In genomic region chr11:69657911-69658605, GRCh38 we compare ENCODE assay signal across 1 cellular context.
A peak's percentile ranks its signal among the peaks of the same experiment; 100 is the strongest.
TF ChIP-seq lines count a peak whose summit lies in the region.

No MANE protein-coding gene starts in this region.

TF ChIP-seq in HepG2, 621 proteins besides CTCF, POLR2A, EP300 and RAD21 (continued from another document and continues in another):
- no peak for TF ChIP-seq ZNF329 (CRISPR knock-in tag; IDR thresholded peaks at IDR 0.05; ENCODE audit: low read depth)
- peak; percentile 60; the same call in 1 of the 2 replicates for TF ChIP-seq ZBTB10 (CRISPR knock-in tag; IDR thresholded peaks at IDR 0.05; ENCODE audit: borderline replicate concordance)
- no peak; the same call in 1 of the 2 replicates for TF ChIP-seq NFATC3 (CRISPR knock-in tag; IDR thresholded peaks at IDR 0.05)
- peak; percentile 75; the same call in 1 of the 2 replicates for TF ChIP-seq ZNF724P (CRISPR knock-in tag; IDR thresholded peaks at IDR 0.05; ENCODE audit: borderline replicate concordance)
- no peak for TF ChIP-seq NR3C1 (CRISPR knock-in tag; IDR thresholded peaks at IDR 0.05)
- peak; percentile 96 for TF ChIP-seq SPEN (CRISPR knock-in tag; IDR thresholded peaks at IDR 0.05; ENCODE audit: low read depth)
- TF ChIP-seq ZFY (CRISPR knock-in tag; IDR thresholded peaks at IDR 0.05), result peak; percentile 92
- TF ChIP-seq ZFX (CRISPR knock-in tag; IDR thresholded peaks at IDR 0.05; ENCODE audit: low read depth), result peak; percentile 95
- TF ChIP-seq ZNF75D (CRISPR knock-in tag; IDR thresholded peaks at IDR 0.05; ENCODE audit: borderline replicate concordance), result no peak
- TF ChIP-seq THRA (CRISPR knock-in tag; IDR thresholded peaks at IDR 0.05; ENCODE audit: borderline replicate concordance), result peak; percentile 83; the same call in 1 of the 2 replicates
- peak; percentile 81 for TF ChIP-seq FOXO1 (CRISPR knock-in tag; IDR thresholded peaks at IDR 0.05)
- TF ChIP-seq HNRNPK (IDR thresholded peaks at IDR 0.05; ENCODE audit: low read depth, low read length, poor library complexity, severe bottlenecking), result no peak
- TF ChIP-seq ZNF781 (CRISPR knock-in tag; IDR thresholded peaks at IDR 0.05; ENCODE audit: borderline replicate concordance, not compliant biosample characterization), result no peak
- no peak for TF ChIP-seq ZNF646 (CRISPR knock-in tag; IDR thresholded peaks at IDR 0.05)
- TF ChIP-seq TSC22D2 (CRISPR knock-in tag; IDR thresholded peaks at IDR 0.05; ENCODE audit: borderline replicate concordance), result peak; percentile 71; the same call in 1 of the 2 replicates
- TF ChIP-seq TEAD2 (CRISPR knock-in tag; IDR thresholded peaks at IDR 0.05), result no peak
- peak; percentile 54 for TF ChIP-seq ZNF12 (CRISPR knock-in tag; IDR thresholded peaks at IDR 0.05)
- no peak for TF ChIP-seq ZNF512 (CRISPR knock-in tag; IDR thresholded peaks at IDR 0.05)
- TF ChIP-seq ZBTB42 (CRISPR knock-in tag; IDR thresholded peaks at IDR 0.05), result 0 out of 2 replicates have a peak, but pooled peaks have one; percentile 62
- TF ChIP-seq REST (IDR thresholded peaks at IDR 0.05; ENCODE audit: borderline replicate concordance in 1 of 2, low read depth in 1 of 2, low read length in 2 of 2), result 0 out of 4 replicates have a peak, but pooled peaks of 1 of the 2 experiments have one; percentile 11
- no peak; the same call in 1 of the 2 replicates for TF ChIP-seq IRX3 (CRISPR knock-in tag; IDR thresholded peaks at IDR 0.05; ENCODE audit: borderline replicate concordance, low read depth)
- no peak for TF ChIP-seq SNAI1 (CRISPR knock-in tag; IDR thresholded peaks at IDR 0.05; ENCODE audit: borderline replicate concordance)
- 0 out of 2 replicates have a peak, but pooled peaks have one; percentile 57 for TF ChIP-seq BORCS8-MEF2B (CRISPR knock-in tag; IDR thresholded peaks at IDR 0.05)
- peak; percentile 71; the same call in 1 of the 2 replicates for TF ChIP-seq MYNN (CRISPR knock-in tag; IDR thresholded peaks at IDR 0.05; ENCODE audit: low read depth)
- TF ChIP-seq TEAD3 (CRISPR knock-in tag; optimal IDR thresholded peaks at IDR 0.05; ENCODE audit: borderline replicate concordance), result peak; percentile 99
- TF ChIP-seq GTF3A (CRISPR knock-in tag; conservative IDR thresholded peaks at IDR 0.05), result no peak
- peak; percentile 92; the same call in 1 of the 2 replicates for TF ChIP-seq ZNF788 (CRISPR knock-in tag; IDR thresholded peaks at IDR 0.05; ENCODE audit: borderline replicate concordance)
- peak; percentile 90 for TF ChIP-seq ZSCAN9 (CRISPR knock-in tag; IDR thresholded peaks at IDR 0.05; ENCODE audit: borderline replicate concordance)
- no peak for TF ChIP-seq FUBP1 (CRISPR knock-in tag; IDR thresholded peaks at IDR 0.05; ENCODE audit: borderline replicate concordance)
- TF ChIP-seq THAP11 (CRISPR knock-in tag; IDR thresholded peaks at IDR 0.05), result peak; percentile 78
- peak; percentile 81; the same call in 1 of the 2 replicates for TF ChIP-seq ZNF768 (CRISPR knock-in tag; IDR thresholded peaks at IDR 0.05)
- no peak; the same call in 1 of the 2 replicates for TF ChIP-seq ZNF777 (CRISPR knock-in tag; IDR thresholded peaks at IDR 0.05)
- TF ChIP-seq ATAD3A (CRISPR knock-in tag; IDR thresholded peaks at IDR 0.05), result no peak
- peak; percentile 85; the same call in 1 of the 2 replicates for TF ChIP-seq ZBED4 (CRISPR knock-in tag; IDR thresholded peaks at IDR 0.05; ENCODE audit: borderline replicate concordance)
- no peak for TF ChIP-seq PLRG1 (conservative IDR thresholded peaks at IDR 0.05)
- TF ChIP-seq TBX2 (CRISPR knock-in tag; IDR thresholded peaks at IDR 0.05; ENCODE audit: borderline replicate concordance), result peak; percentile 94
- TF ChIP-seq ZFP36L2 (CRISPR knock-in tag; IDR thresholded peaks at IDR 0.05), result 0 out of 2 replicates have a peak, but pooled peaks have one; percentile 28
- no peak for TF ChIP-seq ZNF234 (CRISPR knock-in tag; conservative IDR thresholded peaks at IDR 0.05)
